ENCODE assay signal across 8 cellular contexts in genomic region chr1:162357681-162358266, GRCh38. TPM values are rescaled to one million over a fixed set of nuclear protein-coding genes. Genes with fewer than 3 reads are reported as not detected.
DNase-seq lines count a peak whose midpoint lies in the region; ATAC-seq, FAIRE-seq and TF ChIP-seq lines count a peak whose summit lies in the region.

No MANE protein-coding gene starts in this region.

- no peaks in the 10 kb centered on the region for H3K4me1 ChIP-seq in astrocyte (ENCODE audit: insufficient read depth, low read length)

- no peak overlapping the region for H3K9ac ChIP-seq in astrocyte (ENCODE audit: low read length)

- H3K9me3 ChIP-seq in astrocyte (ENCODE audit: insufficient read depth, low read depth, low read length) = no peaks in the 10 kb centered on the region

- peaks cover 4% of the 10 kb centered on the region for H3K27me3 Mint-ChIP-seq in astrocyte (ENCODE audit: low read depth, unreplicated experiment)

- H3K27ac Mint-ChIP-seq in astrocyte (ENCODE audit: unreplicated experiment) = no peak overlapping the region

- ATAC-seq in GM18502 (IDR thresholded peaks at IDR 0.05; ENCODE audit: poor library complexity, unreplicated experiment) = no peak
- no peak for ATAC-seq in GM21390 (IDR thresholded peaks at IDR 0.05; ENCODE audit: unreplicated experiment)
- ATAC-seq in GM18511 (IDR thresholded peaks at IDR 0.05; ENCODE audit: unreplicated experiment) = no peak

- no peak overlapping the region for H3K4me3 Mint-ChIP-seq in astrocyte (ENCODE audit: unreplicated experiment)

- H3K79me2 ChIP-seq in astrocyte (ENCODE audit: insufficient read depth, low read length) = no peaks in the 10 kb centered on the region

- no peak overlapping the region for H3K27ac ChIP-seq in astrocyte (ENCODE audit: low read depth, low read length)

- H3K9me3 Mint-ChIP-seq in astrocyte (ENCODE audit: unreplicated experiment) = no peaks in the 10 kb centered on the region

- peak; percentile 71 for TF ChIP-seq CTCF in GM12872 (IDR thresholded peaks at IDR 0.05; ENCODE audit: insufficient read depth, low read depth, low read length)
- TF ChIP-seq CTCF in NB4 (IDR thresholded peaks at IDR 0.05; ENCODE audit: low read depth, low read length) = peak; percentile 59
- peak; percentile 49 for TF ChIP-seq CTCF in astrocyte (IDR thresholded peaks at IDR 0.05; ENCODE audit: insufficient read depth, low read depth, low read length)

- no peak overlapping the region for H3K4me2 ChIP-seq in astrocyte (ENCODE audit: low read length)

- peaks cover 1% of the 10 kb centered on the region for H3K36me3 Mint-ChIP-seq in astrocyte (ENCODE audit: low read depth, unreplicated experiment)

- peaks cover 8% of the 10 kb centered on the region for H3K4me1 Mint-ChIP-seq in astrocyte (ENCODE audit: low read depth, unreplicated experiment)

- H3K4me3 ChIP-seq in NB4 (ENCODE audit: low read depth, low read length) = no peak overlapping the region
- H3K4me3 ChIP-seq in astrocyte (ENCODE audit: insufficient read depth, low read depth, low read length) = no peak overlapping the region

- H3K27me3 ChIP-seq in astrocyte (ENCODE audit: insufficient read depth, low read length) = no peaks in the 10 kb centered on the region

- no peak overlapping the region for H2AFZ ChIP-seq in astrocyte (ENCODE audit: low read depth, low read length)

- no peak for TF ChIP-seq POLR2A in NB4 (IDR thresholded peaks at IDR 0.05; ENCODE audit: extremely low read depth, insufficient read length)

- no peak for FAIRE-seq in astrocyte (lab: Jason Lieb, UNC)

- DNase-seq in NB4 (ENCODE audit: low read depth) = peak; percentile 56
- DNase-seq in astrocyte (ENCODE audit: low read depth) = no peak
- peak; percentile 45 to 56 for DNase-seq in lung microvascular endothelial cell (ENCODE audit: low read depth in 2 of 2)
- no peak for DNase-seq in hippocampal formation (lab: John Stamatoyannopoulos, UW)

- H4K20me1 ChIP-seq in astrocyte (ENCODE audit: insufficient read depth, low read length) = no peaks in the 10 kb centered on the region

- H3K36me3 ChIP-seq in astrocyte (ENCODE audit: insufficient read depth, low read length) = no peaks in the 10 kb centered on the region

RNA-seq across cellular contexts. Expression of gene SPATA46, which starts 18.9 kb away (rescaled TPM):
- not detected in 2 replicates for total RNA-seq in astrocyte
- not detected in 2 replicates for total RNA-seq in lung microvascular endothelial cell

RNA-seq across cellular contexts. Expression of gene C1orf226, which starts 23.8 kb away (rescaled TPM):
- 0.73 and 0.89 TPM in 2 replicates for total RNA-seq in astrocyte
- under 0.01 TPM in 2 replicates for total RNA-seq in lung microvascular endothelial cell

RNA-seq across cellular contexts. Expression of gene SH2D1B, which starts 54.2 kb away (rescaled TPM):
- not detected in 2 replicates for total RNA-seq in astrocyte
- 0.22 TPM in 1 of 2 replicates, not detected in the other for total RNA-seq in lung microvascular endothelial cell

Comparison
In these comparisons a context has a peak if more than half of its experiments do, and no peak if none do; other contexts are left out.
1. DNase-seq: peak in NB4 (single experiment) and lung microvascular endothelial cell (2 of 2); none in astrocyte (single experiment) and hippocampal formation (0 of 2).
2. Peak in every context shown above with its lines, with median percentiles within 50 percentile points of each other: CTCF ChIP-seq.